1 cellular context compared by ENCODE assay signal in the genomic region with DNA sequence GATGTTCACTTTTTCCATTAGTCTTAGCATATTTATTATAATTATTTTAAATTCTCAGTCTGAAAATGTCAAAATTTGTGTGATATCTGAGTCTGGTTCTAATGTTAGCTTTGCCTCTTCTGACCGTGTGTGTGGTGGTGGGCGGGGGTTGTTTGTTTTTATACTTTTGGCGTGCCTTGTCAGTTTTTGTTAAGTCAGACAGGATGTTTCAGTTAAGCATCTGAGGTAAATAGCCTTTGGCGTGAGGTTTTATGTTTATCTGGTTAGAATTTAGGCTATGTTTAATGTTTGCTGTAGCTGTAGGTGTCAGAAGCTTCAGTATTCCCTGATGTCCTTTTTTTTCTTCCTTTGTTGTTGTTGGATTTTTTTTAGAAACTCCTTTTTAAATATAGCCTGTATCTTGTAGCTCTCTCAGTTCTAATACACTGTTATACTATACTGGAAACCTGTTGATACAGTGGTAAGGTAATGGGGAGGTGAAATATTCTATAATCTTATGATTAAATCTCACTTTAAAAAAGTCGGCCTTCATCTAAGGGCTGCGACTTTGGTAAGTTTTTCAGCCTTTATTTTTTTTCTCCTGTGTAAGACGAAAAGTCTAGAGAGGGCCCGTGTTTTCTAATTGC.
TF ChIP-seq lines count a peak whose summit lies in the region.

No MANE protein-coding gene starts in this region.

TF ChIP-seq in K562, 482 proteins besides CTCF, POLR2A, EP300 and RAD21 (continued from another document and continues in another):
- TF ChIP-seq, protein P1, sequence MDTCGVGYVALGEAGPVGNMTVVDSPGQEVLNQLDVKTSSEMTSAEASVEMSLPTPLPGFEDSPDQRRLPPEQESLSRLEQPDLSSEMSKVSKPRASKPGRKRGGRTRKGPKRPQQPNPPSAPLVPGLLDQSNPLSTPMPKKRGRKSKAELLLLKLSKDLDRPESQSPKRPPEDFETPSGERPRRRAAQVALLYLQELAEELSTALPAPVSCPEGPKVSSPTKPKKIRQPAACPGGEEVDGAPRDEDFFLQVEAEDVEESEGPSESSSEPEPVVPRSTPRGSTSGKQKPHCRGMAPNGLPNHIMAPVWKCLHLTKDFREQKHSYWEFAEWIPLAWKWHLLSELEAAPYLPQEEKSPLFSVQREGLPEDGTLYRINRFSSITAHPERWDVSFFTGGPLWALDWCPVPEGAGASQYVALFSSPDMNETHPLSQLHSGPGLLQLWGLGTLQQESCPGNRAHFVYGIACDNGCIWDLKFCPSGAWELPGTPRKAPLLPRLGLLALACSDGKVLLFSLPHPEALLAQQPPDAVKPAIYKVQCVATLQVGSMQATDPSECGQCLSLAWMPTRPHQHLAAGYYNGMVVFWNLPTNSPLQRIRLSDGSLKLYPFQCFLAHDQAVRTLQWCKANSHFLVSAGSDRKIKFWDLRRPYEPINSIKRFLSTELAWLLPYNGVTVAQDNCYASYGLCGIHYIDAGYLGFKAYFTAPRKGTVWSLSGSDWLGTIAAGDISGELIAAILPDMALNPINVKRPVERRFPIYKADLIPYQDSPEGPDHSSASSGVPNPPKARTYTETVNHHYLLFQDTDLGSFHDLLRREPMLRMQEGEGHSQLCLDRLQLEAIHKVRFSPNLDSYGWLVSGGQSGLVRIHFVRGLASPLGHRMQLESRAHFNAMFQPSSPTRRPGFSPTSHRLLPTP (IDR thresholded peaks at IDR 0.05; ENCODE audit: borderline replicate concordance, extremely low read depth, insufficient read length), result no peak
- no peak for TF ChIP-seq OTX1 (CRISPR knock-in tag; IDR thresholded peaks at IDR 0.05)
- 0 out of 2 replicates have a peak, but pooled peaks have one; percentile 27 for TF ChIP-seq SMARCA4 (IDR thresholded peaks at IDR 0.05)
- TF ChIP-seq FOXP1 (CRISPR knock-in tag; IDR thresholded peaks at IDR 0.05), result no peak
- no peak for TF ChIP-seq ZNF212 (CRISPR knock-in tag; IDR thresholded peaks at IDR 0.05)
- TF ChIP-seq FOXM1 (IDR thresholded peaks at IDR 0.05; ENCODE audit: low read depth), result no peak
- TF ChIP-seq FOXM1 (CRISPR knock-in tag; IDR thresholded peaks at IDR 0.05; ENCODE audit: low read depth), result no peak
- 0 out of 4 replicates have a peak, but pooled peaks of 1 of the 2 experiments have one; percentile 13 for TF ChIP-seq ARNT (IDR thresholded peaks at IDR 0.05)
- no peak for TF ChIP-seq ARHGAP35 (IDR thresholded peaks at IDR 0.05; ENCODE audit: partially characterized antibody)
- TF ChIP-seq FOXA3 (CRISPR knock-in tag; conservative IDR thresholded peaks at IDR 0.05 in 1 of 2, IDR thresholded peaks at IDR 0.05 in 1 of 2), result peak in 1 of 2 experiments; percentile 11; a peak in 1 of 4 replicates
- TF ChIP-seq KAT7 (CRISPR knock-in tag; IDR thresholded peaks at IDR 0.05; ENCODE audit: borderline replicate concordance), result no peak
- no peak for TF ChIP-seq RBM15 (IDR thresholded peaks at IDR 0.05; ENCODE audit: insufficient read depth, low read length)
- TF ChIP-seq HLTF (IDR thresholded peaks at IDR 0.05), result no peak
- peak; percentile 30; the same call in 1 of the 2 replicates for TF ChIP-seq ETV1 (tag; conservative IDR thresholded peaks at IDR 0.05; ENCODE audit: low read depth)
- no peak for TF ChIP-seq CHCHD3 (CRISPR knock-in tag; IDR thresholded peaks at IDR 0.05)
- TF ChIP-seq, protein P2, sequence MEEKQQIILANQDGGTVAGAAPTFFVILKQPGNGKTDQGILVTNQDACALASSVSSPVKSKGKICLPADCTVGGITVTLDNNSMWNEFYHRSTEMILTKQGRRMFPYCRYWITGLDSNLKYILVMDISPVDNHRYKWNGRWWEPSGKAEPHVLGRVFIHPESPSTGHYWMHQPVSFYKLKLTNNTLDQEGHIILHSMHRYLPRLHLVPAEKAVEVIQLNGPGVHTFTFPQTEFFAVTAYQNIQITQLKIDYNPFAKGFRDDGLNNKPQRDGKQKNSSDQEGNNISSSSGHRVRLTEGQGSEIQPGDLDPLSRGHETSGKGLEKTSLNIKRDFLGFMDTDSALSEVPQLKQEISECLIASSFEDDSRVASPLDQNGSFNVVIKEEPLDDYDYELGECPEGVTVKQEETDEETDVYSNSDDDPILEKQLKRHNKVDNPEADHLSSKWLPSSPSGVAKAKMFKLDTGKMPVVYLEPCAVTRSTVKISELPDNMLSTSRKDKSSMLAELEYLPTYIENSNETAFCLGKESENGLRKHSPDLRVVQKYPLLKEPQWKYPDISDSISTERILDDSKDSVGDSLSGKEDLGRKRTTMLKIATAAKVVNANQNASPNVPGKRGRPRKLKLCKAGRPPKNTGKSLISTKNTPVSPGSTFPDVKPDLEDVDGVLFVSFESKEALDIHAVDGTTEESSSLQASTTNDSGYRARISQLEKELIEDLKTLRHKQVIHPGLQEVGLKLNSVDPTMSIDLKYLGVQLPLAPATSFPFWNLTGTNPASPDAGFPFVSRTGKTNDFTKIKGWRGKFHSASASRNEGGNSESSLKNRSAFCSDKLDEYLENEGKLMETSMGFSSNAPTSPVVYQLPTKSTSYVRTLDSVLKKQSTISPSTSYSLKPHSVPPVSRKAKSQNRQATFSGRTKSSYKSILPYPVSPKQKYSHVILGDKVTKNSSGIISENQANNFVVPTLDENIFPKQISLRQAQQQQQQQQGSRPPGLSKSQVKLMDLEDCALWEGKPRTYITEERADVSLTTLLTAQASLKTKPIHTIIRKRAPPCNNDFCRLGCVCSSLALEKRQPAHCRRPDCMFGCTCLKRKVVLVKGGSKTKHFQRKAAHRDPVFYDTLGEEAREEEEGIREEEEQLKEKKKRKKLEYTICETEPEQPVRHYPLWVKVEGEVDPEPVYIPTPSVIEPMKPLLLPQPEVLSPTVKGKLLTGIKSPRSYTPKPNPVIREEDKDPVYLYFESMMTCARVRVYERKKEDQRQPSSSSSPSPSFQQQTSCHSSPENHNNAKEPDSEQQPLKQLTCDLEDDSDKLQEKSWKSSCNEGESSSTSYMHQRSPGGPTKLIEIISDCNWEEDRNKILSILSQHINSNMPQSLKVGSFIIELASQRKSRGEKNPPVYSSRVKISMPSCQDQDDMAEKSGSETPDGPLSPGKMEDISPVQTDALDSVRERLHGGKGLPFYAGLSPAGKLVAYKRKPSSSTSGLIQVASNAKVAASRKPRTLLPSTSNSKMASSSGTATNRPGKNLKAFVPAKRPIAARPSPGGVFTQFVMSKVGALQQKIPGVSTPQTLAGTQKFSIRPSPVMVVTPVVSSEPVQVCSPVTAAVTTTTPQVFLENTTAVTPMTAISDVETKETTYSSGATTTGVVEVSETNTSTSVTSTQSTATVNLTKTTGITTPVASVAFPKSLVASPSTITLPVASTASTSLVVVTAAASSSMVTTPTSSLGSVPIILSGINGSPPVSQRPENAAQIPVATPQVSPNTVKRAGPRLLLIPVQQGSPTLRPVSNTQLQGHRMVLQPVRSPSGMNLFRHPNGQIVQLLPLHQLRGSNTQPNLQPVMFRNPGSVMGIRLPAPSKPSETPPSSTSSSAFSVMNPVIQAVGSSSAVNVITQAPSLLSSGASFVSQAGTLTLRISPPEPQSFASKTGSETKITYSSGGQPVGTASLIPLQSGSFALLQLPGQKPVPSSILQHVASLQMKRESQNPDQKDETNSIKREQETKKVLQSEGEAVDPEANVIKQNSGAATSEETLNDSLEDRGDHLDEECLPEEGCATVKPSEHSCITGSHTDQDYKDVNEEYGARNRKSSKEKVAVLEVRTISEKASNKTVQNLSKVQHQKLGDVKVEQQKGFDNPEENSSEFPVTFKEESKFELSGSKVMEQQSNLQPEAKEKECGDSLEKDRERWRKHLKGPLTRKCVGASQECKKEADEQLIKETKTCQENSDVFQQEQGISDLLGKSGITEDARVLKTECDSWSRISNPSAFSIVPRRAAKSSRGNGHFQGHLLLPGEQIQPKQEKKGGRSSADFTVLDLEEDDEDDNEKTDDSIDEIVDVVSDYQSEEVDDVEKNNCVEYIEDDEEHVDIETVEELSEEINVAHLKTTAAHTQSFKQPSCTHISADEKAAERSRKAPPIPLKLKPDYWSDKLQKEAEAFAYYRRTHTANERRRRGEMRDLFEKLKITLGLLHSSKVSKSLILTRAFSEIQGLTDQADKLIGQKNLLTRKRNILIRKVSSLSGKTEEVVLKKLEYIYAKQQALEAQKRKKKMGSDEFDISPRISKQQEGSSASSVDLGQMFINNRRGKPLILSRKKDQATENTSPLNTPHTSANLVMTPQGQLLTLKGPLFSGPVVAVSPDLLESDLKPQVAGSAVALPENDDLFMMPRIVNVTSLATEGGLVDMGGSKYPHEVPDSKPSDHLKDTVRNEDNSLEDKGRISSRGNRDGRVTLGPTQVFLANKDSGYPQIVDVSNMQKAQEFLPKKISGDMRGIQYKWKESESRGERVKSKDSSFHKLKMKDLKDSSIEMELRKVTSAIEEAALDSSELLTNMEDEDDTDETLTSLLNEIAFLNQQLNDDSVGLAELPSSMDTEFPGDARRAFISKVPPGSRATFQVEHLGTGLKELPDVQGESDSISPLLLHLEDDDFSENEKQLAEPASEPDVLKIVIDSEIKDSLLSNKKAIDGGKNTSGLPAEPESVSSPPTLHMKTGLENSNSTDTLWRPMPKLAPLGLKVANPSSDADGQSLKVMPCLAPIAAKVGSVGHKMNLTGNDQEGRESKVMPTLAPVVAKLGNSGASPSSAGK (IDR thresholded peaks at IDR 0.05), result no peak
- 0 out of 2 replicates have a peak, but pooled peaks have one; percentile 18 for TF ChIP-seq NCOA1 (IDR thresholded peaks at IDR 0.05; ENCODE audit: low read depth)
- no peak for TF ChIP-seq ZNF830 (CRISPR knock-in tag; IDR thresholded peaks at IDR 0.05)
- TF ChIP-seq MEF2A (IDR thresholded peaks at IDR 0.05; ENCODE audit: control insufficient read depth, low read depth, low read length), result no peak
- 0 out of 2 replicates have a peak, but pooled peaks have one; percentile 1 for TF ChIP-seq NFIC (IDR thresholded peaks at IDR 0.05)
- TF ChIP-seq ZNF778 (CRISPR knock-in tag; IDR thresholded peaks at IDR 0.05), result no peak
- no peak for TF ChIP-seq MTA3 (IDR thresholded peaks at IDR 0.05; ENCODE audit: borderline replicate concordance)
- no peak for TF ChIP-seq ZNF24 (IDR thresholded peaks at IDR 0.05)
- peak; percentile 19 to 48; a peak in 1 of 4 replicates for TF ChIP-seq FOXK2 (conservative IDR thresholded peaks at IDR 0.05 in 1 of 2, IDR thresholded peaks at IDR 0.05 in 1 of 2; ENCODE audit: low read depth in 2 of 2)
- no peak for TF ChIP-seq XRCC5 (IDR thresholded peaks at IDR 0.05; ENCODE audit: low read depth, low read length)
- TF ChIP-seq, protein P3, sequence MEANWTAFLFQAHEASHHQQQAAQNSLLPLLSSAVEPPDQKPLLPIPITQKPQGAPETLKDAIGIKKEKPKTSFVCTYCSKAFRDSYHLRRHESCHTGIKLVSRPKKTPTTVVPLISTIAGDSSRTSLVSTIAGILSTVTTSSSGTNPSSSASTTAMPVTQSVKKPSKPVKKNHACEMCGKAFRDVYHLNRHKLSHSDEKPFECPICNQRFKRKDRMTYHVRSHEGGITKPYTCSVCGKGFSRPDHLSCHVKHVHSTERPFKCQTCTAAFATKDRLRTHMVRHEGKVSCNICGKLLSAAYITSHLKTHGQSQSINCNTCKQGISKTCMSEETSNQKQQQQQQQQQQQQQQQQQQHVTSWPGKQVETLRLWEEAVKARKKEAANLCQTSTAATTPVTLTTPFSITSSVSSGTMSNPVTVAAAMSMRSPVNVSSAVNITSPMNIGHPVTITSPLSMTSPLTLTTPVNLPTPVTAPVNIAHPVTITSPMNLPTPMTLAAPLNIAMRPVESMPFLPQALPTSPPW (CRISPR knock-in tag; IDR thresholded peaks at IDR 0.05), result no peak
- no peak for TF ChIP-seq CBFA2T3 (IDR thresholded peaks at IDR 0.05)
- no peak for TF ChIP-seq TRIM24 (IDR thresholded peaks at IDR 0.05)
- no peak for TF ChIP-seq SPI1 (IDR thresholded peaks at IDR 0.05; ENCODE audit: borderline replicate concordance, low read depth, low read length)
- TF ChIP-seq TSC22D4 (tag; IDR thresholded peaks at IDR 0.05), result no peak
- TF ChIP-seq MECOM (CRISPR knock-in tag; IDR thresholded peaks at IDR 0.05), result no peak
- TF ChIP-seq ELF1 (tag; IDR thresholded peaks at IDR 0.05), result no peak
- TF ChIP-seq JUND (IDR thresholded peaks at IDR 0.05; ENCODE audit: borderline replicate concordance, low read depth, low read length), result no peak
- TF ChIP-seq JUND (tag; IDR thresholded peaks at IDR 0.05; ENCODE audit: borderline replicate concordance, low read depth, low read length), result no peak
- TF ChIP-seq, protein P4, sequence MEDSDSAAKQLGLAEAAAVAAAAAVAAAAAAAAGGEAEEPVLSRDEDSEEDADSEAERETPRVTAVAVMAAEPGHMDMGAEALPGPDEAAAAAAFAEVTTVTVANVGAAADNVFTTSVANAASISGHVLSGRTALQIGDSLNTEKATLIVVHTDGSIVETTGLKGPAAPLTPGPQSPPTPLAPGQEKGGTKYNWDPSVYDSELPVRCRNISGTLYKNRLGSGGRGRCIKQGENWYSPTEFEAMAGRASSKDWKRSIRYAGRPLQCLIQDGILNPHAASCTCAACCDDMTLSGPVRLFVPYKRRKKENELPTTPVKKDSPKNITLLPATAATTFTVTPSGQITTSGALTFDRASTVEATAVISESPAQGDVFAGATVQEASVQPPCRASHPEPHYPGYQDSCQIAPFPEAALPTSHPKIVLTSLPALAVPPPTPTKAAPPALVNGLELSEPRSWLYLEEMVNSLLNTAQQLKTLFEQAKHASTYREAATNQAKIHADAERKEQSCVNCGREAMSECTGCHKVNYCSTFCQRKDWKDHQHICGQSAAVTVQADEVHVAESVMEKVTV (CRISPR knock-in tag; IDR thresholded peaks at IDR 0.05), result no peak
- TF ChIP-seq, protein P5, sequence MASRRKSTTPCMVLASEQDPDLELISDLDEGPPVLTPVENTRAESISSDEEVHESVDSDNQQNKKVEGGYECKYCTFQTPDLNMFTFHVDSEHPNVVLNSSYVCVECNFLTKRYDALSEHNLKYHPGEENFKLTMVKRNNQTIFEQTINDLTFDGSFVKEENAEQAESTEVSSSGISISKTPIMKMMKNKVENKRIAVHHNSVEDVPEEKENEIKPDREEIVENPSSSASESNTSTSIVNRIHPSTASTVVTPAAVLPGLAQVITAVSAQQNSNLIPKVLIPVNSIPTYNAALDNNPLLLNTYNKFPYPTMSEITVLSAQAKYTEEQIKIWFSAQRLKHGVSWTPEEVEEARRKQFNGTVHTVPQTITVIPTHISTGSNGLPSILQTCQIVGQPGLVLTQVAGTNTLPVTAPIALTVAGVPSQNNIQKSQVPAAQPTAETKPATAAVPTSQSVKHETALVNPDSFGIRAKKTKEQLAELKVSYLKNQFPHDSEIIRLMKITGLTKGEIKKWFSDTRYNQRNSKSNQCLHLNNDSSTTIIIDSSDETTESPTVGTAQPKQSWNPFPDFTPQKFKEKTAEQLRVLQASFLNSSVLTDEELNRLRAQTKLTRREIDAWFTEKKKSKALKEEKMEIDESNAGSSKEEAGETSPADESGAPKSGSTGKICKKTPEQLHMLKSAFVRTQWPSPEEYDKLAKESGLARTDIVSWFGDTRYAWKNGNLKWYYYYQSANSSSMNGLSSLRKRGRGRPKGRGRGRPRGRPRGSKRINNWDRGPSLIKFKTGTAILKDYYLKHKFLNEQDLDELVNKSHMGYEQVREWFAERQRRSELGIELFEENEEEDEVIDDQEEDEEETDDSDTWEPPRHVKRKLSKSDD (conservative IDR thresholded peaks at IDR 0.05; ENCODE audit: low read length), result no peak
- TF ChIP-seq ZNF561 (CRISPR knock-in tag; conservative IDR thresholded peaks at IDR 0.05), result no peak
